ENCODE assay signal across 1 cellular context in genomic region chr12:57766464-57767311, GRCh38.
TF ChIP-seq lines count a peak whose summit lies in the region.

CYP27B1 (minus strand) TSS chr12:57767078; CDS start chr12:57767041, 37 bp downstream.

TF ChIP-seq in HEK293, 187 proteins besides CTCF, POLR2A, EP300 and RAD21 (continued from another document and continues in another):
- TF ChIP-seq PRDM10 (tag by site-specific recombination; IDR thresholded peaks at IDR 0.05) (peak; percentile 95), KLF10 (tag by site-specific recombination; IDR thresholded peaks at IDR 0.05) (0 out of 2 replicates have a peak, but pooled peaks have one; percentile 25), KLF16 (tag by site-specific recombination; IDR thresholded peaks at IDR 0.05) (peak; percentile 19; the same call in 1 of the 2 replicates), ZNF792 (tag by site-specific recombination; IDR thresholded peaks at IDR 0.05) (no peak), ZNF416 (tag by site-specific recombination; IDR thresholded peaks at IDR 0.05) (no peak), EGR2 (tag by site-specific recombination; IDR thresholded peaks at IDR 0.05; ENCODE audit: low read depth) (peak; percentile 70), ZBTB26 (tag by site-specific recombination; optimal IDR thresholded peaks at IDR 0.05) (peak; percentile 11), OVOL3 (tag by site-specific recombination; IDR thresholded peaks at IDR 0.05) (no peak), ZSCAN18 (tag by site-specific recombination; IDR thresholded peaks at IDR 0.05) (no peak), ZNF302 (tag by site-specific recombination; IDR thresholded peaks at IDR 0.05; ENCODE audit: low read depth) (no peak), ZNF394 (tag by site-specific recombination; IDR thresholded peaks at IDR 0.05; ENCODE audit: borderline replicate concordance) (peak; percentile 60; the same call in 1 of the 2 replicates), TCF7L2 (IDR thresholded peaks at IDR 0.05; ENCODE audit: borderline replicate concordance, low read depth, low read length) (no peak), ZFHX2 (tag by site-specific recombination; conservative IDR thresholded peaks at IDR 0.05) (peak; percentile 44), ZIC2 (tag by site-specific recombination; IDR thresholded peaks at IDR 0.05) (peak; percentile 59), ZNF114 (tag by site-specific recombination; IDR thresholded peaks at IDR 0.05) (no peak), ZNF335 (tag by site-specific recombination; conservative IDR thresholded peaks at IDR 0.05) (peak; percentile 58), PRDM1 (tag by site-specific recombination; IDR thresholded peaks at IDR 0.05) (peak; percentile 69), KLF8 (tag by site-specific recombination; IDR thresholded peaks at IDR 0.05) (no peak), ATF2 (tag by site-specific recombination; IDR thresholded peaks at IDR 0.05; ENCODE audit: low read depth) (0 out of 2 replicates have a peak, but pooled peaks have one; percentile 4), ZNF112 (tag by site-specific recombination; IDR thresholded peaks at IDR 0.05) (no peak), ZNF449 (tag by site-specific recombination; IDR thresholded peaks at IDR 0.05) (peak; percentile 99), ZBTB48 (tag by site-specific recombination; IDR thresholded peaks at IDR 0.05) (peak; percentile 37; the same call in 1 of the 2 replicates), ZNF404 (tag by site-specific recombination; IDR thresholded peaks at IDR 0.05) (no peak), ZNF670 (tag by site-specific recombination; IDR thresholded peaks at IDR 0.05; ENCODE audit: low read depth) (no peak), ZNF561 (tag by site-specific recombination; IDR thresholded peaks at IDR 0.05; ENCODE audit: borderline replicate concordance) (0 out of 2 replicates have a peak, but pooled peaks have one; percentile 57), ZEB2 (tag by site-specific recombination; IDR thresholded peaks at IDR 0.05) (peak; percentile 57), KLF17 (tag by site-specific recombination; IDR thresholded peaks at IDR 0.05) (peak; percentile 62), GFI1B (tag by site-specific recombination; IDR thresholded peaks at IDR 0.05) (no peak), ZNF362 (tag by site-specific recombination; IDR thresholded peaks at IDR 0.05) (no peak), ZNF518A (tag by site-specific recombination; conservative IDR thresholded peaks at IDR 0.05; ENCODE audit: low read depth) (no peak), BCL11A (tag by site-specific recombination; IDR thresholded peaks at IDR 0.05; ENCODE audit: low read depth) (no peak), PATZ1 (tag by site-specific recombination; IDR thresholded peaks at IDR 0.05) (peak; percentile 74), ZNF610 (tag by site-specific recombination; IDR thresholded peaks at IDR 0.05; ENCODE audit: borderline replicate concordance) (no peak), BCL6B (tag by site-specific recombination; IDR thresholded peaks at IDR 0.05) (no peak), ZNF747 (tag by site-specific recombination; IDR thresholded peaks at IDR 0.05) (no peak), ZSCAN16 (tag by site-specific recombination; IDR thresholded peaks at IDR 0.05) (no peak)
